9 cellular contexts compared by ENCODE assay signal in the genomic region with DNA sequence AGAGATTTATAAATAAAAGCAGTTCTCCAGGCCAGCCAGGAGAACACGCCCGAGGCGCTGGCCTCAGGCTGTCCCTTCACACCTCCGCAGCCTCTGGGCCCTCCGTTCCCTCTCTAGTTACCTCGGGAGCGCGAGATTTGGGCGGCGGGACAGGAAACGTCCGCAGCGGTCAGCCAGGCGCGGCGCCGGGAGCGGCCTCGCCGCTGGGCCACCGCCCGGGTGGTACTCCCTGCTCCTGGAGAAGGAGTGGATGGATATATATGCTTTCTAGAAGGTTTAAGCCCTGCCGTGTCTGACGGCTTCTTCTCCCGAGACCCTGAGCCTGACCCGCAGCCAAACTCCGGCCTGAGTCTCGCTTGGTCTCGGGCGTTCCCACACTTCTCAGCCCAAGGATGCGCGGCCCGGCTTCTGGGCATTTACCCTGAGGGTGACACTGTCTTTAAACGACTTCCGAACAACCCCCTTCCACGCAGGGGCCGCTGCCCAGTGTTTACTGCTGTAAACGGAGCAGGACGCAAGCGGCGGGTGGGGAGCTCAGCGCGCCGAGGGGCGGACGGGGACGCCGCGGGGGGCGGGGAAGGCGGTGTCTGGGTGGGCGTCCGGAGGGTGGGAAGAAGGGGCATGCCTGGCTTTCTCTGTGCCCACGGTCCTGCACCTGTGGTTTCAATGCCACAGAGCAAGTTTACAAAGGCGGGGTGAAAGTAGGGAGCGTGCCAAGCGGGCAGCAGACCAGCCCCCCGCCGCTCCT. TPM values are rescaled to one million over a fixed set of nuclear protein-coding genes. Genes with fewer than 3 reads are reported as not detected.
DNase-seq lines count a peak whose midpoint lies in the region; ATAC-seq and TF ChIP-seq lines count a peak whose summit lies in the region.
"Had no signal": no experiment of that assay in that cellular context is flagged by ENCODE, and none has a peak within 500 bp of the region (broad histone marks: within the 10 kb centered on the region; RNA-seq: fewer than 3 reads in every experiment).

No MANE protein-coding gene starts in this region.

- peak; percentile 72 for DNase-seq in NCI-H146 treated with DMSO at 0.1 percent for 48 hours (lab: John Stamatoyannopoulos, UW; ENCODE audit: unreplicated experiment)
- DNase-seq in effector memory CD8-positive, alpha-beta T cell = no peak
- no peak for DNase-seq in foreskin melanocyte
- no peak for DNase-seq in HFFc6

- H3K4me1 ChIP-seq in ES-I3 (ENCODE audit: insufficient read depth, low read length) = peaks cover 17% of the 10 kb centered on the region; the same call in 1 of the 2 replicates
- no peaks in the 10 kb centered on the region for H3K4me1 ChIP-seq in rectal smooth muscle tissue (ENCODE audit: control insufficient read depth, insufficient read depth, low read length)

- no peak overlapping the region for H3K27ac ChIP-seq in rectal smooth muscle tissue (ENCODE audit: low read depth, low read length)

- H3K36me3 Mint-ChIP-seq in effector memory CD8-positive, alpha-beta T cell (ENCODE audit: insufficient read depth) = peaks cover 45% of the 10 kb centered on the region
- peaks cover 4% of the 10 kb centered on the region; the same call in 1 of the 2 replicates for H3K36me3 Mint-ChIP-seq in HFFc6 (ENCODE audit: low read depth)

- no peak for TF ChIP-seq CTCF in HFFc6 (IDR thresholded peaks at IDR 0.05)

- H3K4me1 Mint-ChIP-seq in effector memory CD8-positive, alpha-beta T cell (ENCODE audit: low read depth in 2 of 2) = peaks cover 3 to 8% of the 10 kb centered on the region in 2 donors
- peaks cover 21% of the 10 kb centered on the region for H3K4me1 Mint-ChIP-seq in HFFc6 (ENCODE audit: low read depth)

- H3K27me3 Mint-ChIP-seq in effector memory CD8-positive, alpha-beta T cell = peaks cover 53 to 68% of the 10 kb centered on the region in 2 donors
- H3K27me3 Mint-ChIP-seq in HFFc6 (ENCODE audit: insufficient read depth) = peaks cover 69% of the 10 kb centered on the region

- peak overlapping the region; percentile 29 for H3K4me3 ChIP-seq in rectal smooth muscle tissue (ENCODE audit: low read length)
- H3K4me3 ChIP-seq: lung had no signal

- peaks cover 75% of the 10 kb centered on the region for H3K27me3 ChIP-seq in rectal smooth muscle tissue (ENCODE audit: control insufficient read depth, insufficient read depth, low read length)

- peak overlapping the region; percentile 20 to 41 for H3K4me3 Mint-ChIP-seq in effector memory CD8-positive, alpha-beta T cell
- H3K4me3 Mint-ChIP-seq in HFFc6 = no peak overlapping the region

- H3K9me3 ChIP-seq in ES-I3 (ENCODE audit: control insufficient read depth, insufficient read depth, low read length) = no peaks in the 10 kb centered on the region

- H3K9me3 Mint-ChIP-seq in effector memory CD8-positive, alpha-beta T cell = no peaks in the 10 kb centered on the region
- no peaks in the 10 kb centered on the region for H3K9me3 Mint-ChIP-seq in HFFc6

- peak overlapping the region; percentile 66 for H3K9ac ChIP-seq in ES-I3 (ENCODE audit: low read depth, low read length)
- no peak overlapping the region for H3K9ac ChIP-seq in rectal smooth muscle tissue (ENCODE audit: low read length)

- H3K27ac Mint-ChIP-seq in effector memory CD8-positive, alpha-beta T cell = no peak overlapping the region
- H3K27ac Mint-ChIP-seq in HFFc6 = no peak overlapping the region

- ATAC-seq in effector memory CD8-positive, alpha-beta T cell (replicated peaks) = no peak
- ATAC-seq in GM21723 (IDR thresholded peaks at IDR 0.05; ENCODE audit: unreplicated experiment) (no peak), GM19351 (IDR thresholded peaks at IDR 0.05; ENCODE audit: unreplicated experiment) (no peak)

- no peaks in the 10 kb centered on the region for H3K36me3 ChIP-seq in ES-I3 (ENCODE audit: insufficient read depth, low read length)
- no peaks in the 10 kb centered on the region for H3K36me3 ChIP-seq in rectal smooth muscle tissue (ENCODE audit: control insufficient read depth, insufficient read depth, low read length)

RNA-seq across cellular contexts. Expression of gene ZIC2, which starts 2.0 kb away (rescaled TPM):
- 1 to 10 TPM in 3 of 6 experiments, under 1 TPM in 2, not detected in 1; 0.07 to 1.9 (median 1.2) TPM for total RNA-seq in HFFc6 (2021; fragmentation: NEBNext Ultra II Directional; extraction: Animal tissue kit (Norgen Biotek cat#: 25700))

RNA-seq across cellular contexts. Expression of gene ZIC5, which starts 8.1 kb away (rescaled TPM):
- total RNA-seq in HFFc6 (2021; fragmentation: NEBNext Ultra II Directional; extraction: Animal tissue kit (Norgen Biotek cat#: 25700)) = not detected
- total RNA-seq: lung had no signal
